ENCODE assay signal across 8 cellular contexts in the genomic region with DNA sequence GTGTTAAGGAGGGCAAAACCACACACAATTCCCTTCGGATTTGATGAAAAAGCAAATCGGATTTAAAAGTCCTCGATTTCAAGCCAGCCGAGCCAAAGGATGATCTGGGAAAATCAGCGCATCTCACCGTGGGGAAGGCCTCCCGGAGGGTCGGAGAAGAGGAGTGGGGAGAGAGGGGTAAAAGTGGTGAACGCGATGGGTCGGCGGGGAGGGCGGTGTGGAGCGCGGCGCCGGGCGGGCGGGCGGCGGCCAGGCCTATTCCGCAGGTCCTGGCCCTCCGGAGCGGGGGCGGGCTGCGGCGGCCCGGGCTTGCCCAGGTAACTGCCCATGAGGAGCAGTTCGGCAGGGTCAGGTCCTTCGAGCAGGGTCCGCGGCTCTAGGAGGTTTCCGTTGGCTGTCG. TPM values are rescaled to one million over a fixed set of nuclear protein-coding genes. Genes with fewer than 3 reads are reported as not detected.
DNase-seq lines count a peak whose midpoint lies in the region; ATAC-seq and TF ChIP-seq lines count a peak whose summit lies in the region.
"Not testable (repeated sequence)": the region's sequence is repeated elsewhere in the genome, so short reads cannot be mapped to it uniquely, and the experiment has no call there.

No MANE protein-coding gene starts in this region.

- DNase-seq in Calu3: peak; percentile 12
- not testable (repeated sequence) for DNase-seq in SK-N-MC (ENCODE audit: low read depth, low spot score)
- peak in 1 of 2 donors; percentile 28 for DNase-seq in activated naive CD4-positive, alpha-beta T cell treated with anti-CD3 and anti-CD28 coated beads, Interleukin-2, amount 50 U/mL, for 72 hours (ENCODE audit: low spot score in 2 of 2)
- peak; percentile 4 to 5 for DNase-seq in fibroblast of lung (ENCODE audit: low read depth in 2 of 2)
- DNase-seq in mesenchymal stem cell: peak; percentile 24
- peak; percentile 14 for DNase-seq in stimulated activated CD4-positive, alpha-beta T cell treated with anti-CD3 and anti-CD28 coated beads, Interleukin-4, amount 100 ng/mL, for 1 hour

- H3K4me3 ChIP-seq in SK-N-MC (peak overlapping the region; percentile 77), fibroblast of lung (replicated peaks in 1 of 4; ENCODE audit: control extremely low read depth in 1 of 4, insufficient read depth in 1 of 4, low read depth in 3 of 4, low read length in 4 of 4) (peak overlapping the region in 3 of 4 experiments; percentile 59 to 63 (median 60)), mesenchymal stem cell (ENCODE audit: insufficient read depth in 1 of 2, low read depth in 1 of 2, low read length in 2 of 2) (peak overlapping the region; percentile 63 to 75)

- peak overlapping the region; percentile 83 for H3K9ac ChIP-seq in SK-N-MC (ENCODE audit: insufficient read length)
- H3K9ac ChIP-seq in fibroblast of lung (ENCODE audit: insufficient read depth, low read length): peak overlapping the region; percentile 53
- H3K9ac ChIP-seq in mesenchymal stem cell (ENCODE audit: low read length): peak overlapping the region; percentile 86

- H2BK15ac ChIP-seq in mesenchymal stem cell (ENCODE audit: low read depth, poor library complexity, severe bottlenecking): not testable (repeated sequence)

- H2AK5ac ChIP-seq in mesenchymal stem cell (ENCODE audit: low read length, severe bottlenecking): not testable (repeated sequence)

- H3K18ac ChIP-seq in mesenchymal stem cell (ENCODE audit: low read depth in 1 of 2, low read length in 2 of 2): not testable (repeated sequence)

- not testable (repeated sequence) for H3K9me3 ChIP-seq in SK-N-MC (ENCODE audit: low read depth, low read length); fibroblast of lung (ENCODE audit: control insufficient read depth, insufficient read depth, low read depth, low read length); mesenchymal stem cell (ENCODE audit: control insufficient read depth, low read length)

- H3K27me3 ChIP-seq in fibroblast of lung (ENCODE audit: control insufficient read depth, insufficient read depth, low read length); mesenchymal stem cell (ENCODE audit: control insufficient read depth in 1 of 2, insufficient read depth in 1 of 2, low read length in 2 of 2): not testable (repeated sequence)

- not testable (repeated sequence) for H3K23ac ChIP-seq in mesenchymal stem cell (ENCODE audit: low read length in 2 of 2)

- H3K36me3 ChIP-seq in SK-N-MC (ENCODE audit: insufficient read depth, low read length); fibroblast of lung (ENCODE audit: control insufficient read depth, insufficient read depth, low read length); mesenchymal stem cell (ENCODE audit: control insufficient read depth in 1 of 2, insufficient read depth in 2 of 2, low read depth in 1 of 2, low read length in 2 of 2): not testable (repeated sequence)

- H3K14ac ChIP-seq in mesenchymal stem cell (ENCODE audit: low read length in 2 of 2): not testable (repeated sequence)

- not testable (repeated sequence) for H3K79me2 ChIP-seq in fibroblast of lung (ENCODE audit: control insufficient read depth, insufficient read depth, low read length)

- H3K79me1 ChIP-seq in mesenchymal stem cell (replicated peaks; ENCODE audit: low read length, poor library complexity, severe bottlenecking): not testable (repeated sequence)

- not testable (repeated sequence) for H2BK5ac ChIP-seq in mesenchymal stem cell (ENCODE audit: low read depth, low read length, poor library complexity, severe bottlenecking)

- H3K27ac Mint-ChIP-seq in Calu3 (ENCODE audit: unreplicated experiment): peak overlapping the region; percentile 42
- H3K27ac Mint-ChIP-seq in activated naive CD4-positive, alpha-beta T cell treated with anti-CD3 and anti-CD28 coated beads, Interleukin-2, amount 50 U/mL, for 72 hours: peak overlapping the region; percentile 82 to 97

- not testable (repeated sequence) for H2AFZ ChIP-seq in fibroblast of lung (ENCODE audit: low read length); mesenchymal stem cell (ENCODE audit: low read depth, low read length)

- not testable (repeated sequence) for TF ChIP-seq CTCF in Calu3 (IDR thresholded peaks at IDR 0.05; ENCODE audit: unreplicated experiment); fibroblast of lung (conservative IDR thresholded peaks at IDR 0.05 in 1 of 2, IDR thresholded peaks at IDR 0.05 in 1 of 2; ENCODE audit: low read depth in 1 of 2, low read length in 2 of 2)

- peak; percentile 30 for ATAC-seq in GM21786 (IDR thresholded peaks at IDR 0.05; ENCODE audit: unreplicated experiment)
- peak; percentile 10 for ATAC-seq in HG03469 (IDR thresholded peaks at IDR 0.05; ENCODE audit: unreplicated experiment)
- peak; percentile 55 to 73 for ATAC-seq in activated naive CD4-positive, alpha-beta T cell treated with anti-CD3 and anti-CD28 coated beads, Interleukin-2, amount 50 U/mL, for 72 hours

- not testable (repeated sequence) for H4K8ac ChIP-seq in mesenchymal stem cell (ENCODE audit: low read length)

- H4K91ac ChIP-seq in mesenchymal stem cell (ENCODE audit: low read length): not testable (repeated sequence)

- not testable (repeated sequence) for BruUV-seq in Calu3 (replicated peaks; lab: Mats Ljungman, UMichigan)

- intact Hi-C loops in Calu3 (cut with micrococcal nuclease; ENCODE audit: unreplicated experiment): not testable (repeated sequence)

- 0% methylated on average over 3 of the region's 34 CpGs for WGBS in mesenchymal stem cell

- H2BK12ac ChIP-seq in mesenchymal stem cell (ENCODE audit: low read length in 2 of 2): not testable (repeated sequence)

- H3K27me3 Mint-ChIP-seq in Calu3 (ENCODE audit: unreplicated experiment): not testable (repeated sequence)

- H3K4me2 ChIP-seq in fibroblast of lung (ENCODE audit: extremely low read depth, insufficient read depth, low read length) (peak overlapping the region; percentile 64), mesenchymal stem cell (ENCODE audit: low read length, poor library complexity, severe bottlenecking) (peak overlapping the region; percentile 67)

- not testable (repeated sequence) for H2BK120ac ChIP-seq in mesenchymal stem cell (ENCODE audit: low read depth, low read length)

- not testable (repeated sequence) for H4K20me1 ChIP-seq in fibroblast of lung (ENCODE audit: control insufficient read depth, extremely low read depth, insufficient read depth, low read length)

- not testable (repeated sequence) for H3K4me1 Mint-ChIP-seq in Calu3 (ENCODE audit: low read depth, unreplicated experiment)

- peaks cover 19% of the 10 kb centered on the region for H3K36me3 Mint-ChIP-seq in Calu3 (ENCODE audit: insufficient read depth, unreplicated experiment)
- not testable (repeated sequence) for H3K36me3 Mint-ChIP-seq in activated naive CD4-positive, alpha-beta T cell treated with anti-CD3 and anti-CD28 coated beads, Interleukin-2, amount 50 U/mL, for 72 hours

- peak overlapping the region in 1 of 2 experiments; percentile 73 for H3K4ac ChIP-seq in mesenchymal stem cell (ENCODE audit: low read depth in 1 of 2, low read length in 2 of 2)

- H3K4me1 ChIP-seq in fibroblast of lung (ENCODE audit: control insufficient read depth, extremely low read depth, insufficient read depth, low read length); mesenchymal stem cell (ENCODE audit: control insufficient read depth, insufficient read depth, low read depth, low read length): not testable (repeated sequence)

- CTCF ChIA-PET in Calu3 (lab: Charles Lee): not testable (repeated sequence)

- not testable (repeated sequence) for H3K27ac ChIP-seq in SK-N-MC; mesenchymal stem cell (ENCODE audit: low read length, poor library complexity, severe bottlenecking)
- H3K27ac ChIP-seq in fibroblast of lung (ENCODE audit: insufficient read depth, low read length): peak overlapping the region; percentile 47

- H3K9me3 Mint-ChIP-seq in Calu3 (ENCODE audit: low read depth, unreplicated experiment); activated naive CD4-positive, alpha-beta T cell treated with anti-CD3 and anti-CD28 coated beads, Interleukin-2, amount 50 U/mL, for 72 hours: not testable (repeated sequence)

- H3K4me3 Mint-ChIP-seq in Calu3 (ENCODE audit: low read depth, unreplicated experiment): peak overlapping the region; percentile 59

RNA-seq across cellular contexts. Expression of a gene that starts 0.5 kb away (rescaled TPM):
- 9.6 and 11.9 TPM in 2 replicates for total RNA-seq in Calu3 (2022)
- total RNA-seq in activated naive CD4-positive, alpha-beta T cell treated with anti-CD3 and anti-CD28 coated beads, Interleukin-2, amount 50 U/mL, for 72 hours: 10 to 100 TPM in 1 of 2 donors, 1 to 10 TPM in 1; 7.9 to 12.3 TPM
- 1.3 and 1.5 TPM in 2 replicates for total RNA-seq in fibroblast of lung
- 10.4 and 13.6 TPM in 2 replicates for polyA plus RNA-seq in fibroblast of lung
- 22.3 and 32.4 TPM in 2 replicates for polyA plus RNA-seq in fibroblast of lung (2012)
- 58.2 and 68.3 TPM in 2 replicates for polyA minus RNA-seq in fibroblast of lung (ENCODE audit: low replicate concordance)
- 4.3 TPM for polyA plus RNA-seq in mesenchymal stem cell (2013, experiment 1 of 2)
- polyA plus RNA-seq in mesenchymal stem cell (2013, experiment 2 of 2): 4.4 TPM

Comparison
In these comparisons a context has a peak if more than half of its experiments do, and no peak if none do; other contexts are left out.
1. ATAC-seq: peak in every context shown above with its lines; median percentile 64 in activated naive CD4-positive, alpha-beta T cell treated with anti-CD3 and anti-CD28 coated beads, Interleukin-2, amount 50 U/mL, for 72 hours; 30 in GM21786; 10 in HG03469.